15 cellular contexts compared by ENCODE assay signal in the genomic region with DNA sequence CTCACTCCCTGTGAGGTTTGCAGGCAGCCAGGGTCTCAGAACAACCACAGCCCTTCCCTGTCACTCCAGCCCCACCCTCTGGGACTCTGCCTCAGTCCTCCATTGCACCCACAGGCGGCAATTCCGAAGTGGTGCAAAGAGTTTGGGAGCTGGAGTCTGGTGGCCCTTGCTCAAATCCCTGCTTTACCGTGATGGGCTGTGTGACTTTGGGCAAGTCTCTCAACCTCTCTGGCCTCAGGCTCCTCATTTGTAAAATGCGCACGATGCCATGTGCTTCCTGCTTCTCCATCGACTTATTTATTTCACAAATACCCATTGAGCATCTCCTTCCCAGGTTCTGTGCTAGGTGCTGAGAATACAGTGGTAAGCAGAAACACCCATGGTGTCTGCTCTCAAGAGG. TPM values are rescaled to one million over a fixed set of nuclear protein-coding genes. Genes with fewer than 3 reads are reported as not detected.
DNase-seq lines count a peak whose midpoint lies in the region; ATAC-seq and TF ChIP-seq lines count a peak whose summit lies in the region.
"Had no signal": no experiment of that assay in that cellular context is flagged by ENCODE, and none has a peak within 500 bp of the region (broad histone marks: within the 10 kb centered on the region; RNA-seq: fewer than 3 reads in every experiment).

No MANE protein-coding gene starts in this region.

- H3K4me2 ChIP-seq in GM23338 = no peak overlapping the region

- 79 to 91% (median 86%) methylated on average over 6 of the region's 6 CpGs for WGBS in spleen, 5 donors
- WGBS in prostate gland = 86% methylated on average over 6 of the region's 6 CpGs

- no peaks in the 10 kb centered on the region for H3K79me2 ChIP-seq in GM23338 (replicated peaks; ENCODE audit: insufficient read depth)

- no peaks in the 10 kb centered on the region for H4K20me1 ChIP-seq in GM23338 (replicated peaks; ENCODE audit: insufficient read depth)

- no peak overlapping the region for H3K4me3 Mint-ChIP-seq in GM23338
- H3K4me3 Mint-ChIP-seq in T-helper 17 cell = no peak overlapping the region
- no peak overlapping the region for H3K4me3 Mint-ChIP-seq in endothelial cell (ENCODE audit: unreplicated experiment)
- H3K4me3 Mint-ChIP-seq: CD4-positive, CD25-positive, alpha-beta regulatory T cell; CD8-positive, alpha-beta memory T cell; H9 had no signal

- no peak overlapping the region for H3K27ac ChIP-seq in GM23338 (ENCODE audit: low read depth)
- H3K27ac ChIP-seq in spleen = no peak overlapping the region
- H3K27ac ChIP-seq in prostate gland = no peak overlapping the region

- no peaks in the 10 kb centered on the region for H3K9me2 ChIP-seq in GM23338 (ENCODE audit: insufficient read depth)

- H3K27me3 ChIP-seq in GM23338 (ENCODE audit: insufficient read depth) (no peaks in the 10 kb centered on the region), spleen (replicated peaks in 1 of 7) (peaks cover 0 to 6% (median 0%) of the 10 kb centered on the region in 7 donors), prostate gland (replicated peaks; ENCODE audit: insufficient read depth) (peaks cover 3% of the 10 kb centered on the region)
- H3K27me3 ChIP-seq: BE2C had no signal

- H3K27ac Mint-ChIP-seq in GM23338 (0 out of 2 replicates have a peak overlapping the region, but pooled peaks have one; percentile 16), T-helper 17 cell (peak overlapping the region; percentile 27), endothelial cell (ENCODE audit: unreplicated experiment) (peak overlapping the region; percentile 16)
- H3K27ac Mint-ChIP-seq: CD4-positive, CD25-positive, alpha-beta regulatory T cell had no signal

- TF ChIP-seq CTCF in GM23338 (conservative IDR thresholded peaks at IDR 0.05; ENCODE audit: low read depth in 2 of 2) (no peak), endothelial cell (IDR thresholded peaks at IDR 0.05; ENCODE audit: unreplicated experiment) (no peak), spleen (IDR thresholded peaks at IDR 0.05 in 8 of 11, conservative IDR thresholded peaks at IDR 0.05 in 3 of 11) (no peak), prostate gland (IDR thresholded peaks at IDR 0.05) (no peak)

- no peaks in the 10 kb centered on the region for H3K36me3 Mint-ChIP-seq in GM23338 (ENCODE audit: low read depth)
- H3K36me3 Mint-ChIP-seq in T-helper 17 cell (ENCODE audit: low read depth) = peaks cover 5% of the 10 kb centered on the region
- no peaks in the 10 kb centered on the region for H3K36me3 Mint-ChIP-seq in endothelial cell (ENCODE audit: low read depth, unreplicated experiment)
- H3K36me3 Mint-ChIP-seq: CD4-positive, CD25-positive, alpha-beta regulatory T cell; CD8-positive, alpha-beta memory T cell had no signal

- H3K27me3 Mint-ChIP-seq in GM23338 (ENCODE audit: insufficient read depth, low read depth, poor library complexity) (peaks cover 9% of the 10 kb centered on the region), T-helper 17 cell (peaks cover 49% of the 10 kb centered on the region), endothelial cell (ENCODE audit: unreplicated experiment) (peaks cover 6% of the 10 kb centered on the region)
- H3K27me3 Mint-ChIP-seq: CD4-positive, CD25-positive, alpha-beta regulatory T cell had no signal

- H3K36me3 ChIP-seq in GM23338 (ENCODE audit: insufficient read depth) (no peaks in the 10 kb centered on the region), spleen (no peaks in the 10 kb centered on the region), prostate gland (no peaks in the 10 kb centered on the region)
- H3K36me3 ChIP-seq: BE2C had no signal

- H3K4me1 ChIP-seq in GM23338 (ENCODE audit: insufficient read depth) (no peaks in the 10 kb centered on the region; the same call in 1 of the 2 replicates), spleen (no peaks in the 10 kb centered on the region), prostate gland (replicated peaks) (no peaks in the 10 kb centered on the region)
- H3K4me1 ChIP-seq: BE2C had no signal

- DNase-seq in GM23338 (ENCODE audit: low spot score) (no peak), T-helper 17 cell (no peak), endothelial cell (ENCODE audit: low spot score) (no peak), spleen (peak; percentile 39), prostate gland (ENCODE audit: low spot score) (no peak), GDM1 (lab: John Stamatoyannopoulos, UW) (no peak)
- DNase-seq: BE2C; C1 segment of cervical spinal cord; Caco-2; CD4-positive, CD25-positive, alpha-beta regulatory T cell; H9; KBM-7 had no signal

- TF ChIP-seq POLR2A in spleen (IDR thresholded peaks at IDR 0.05) (no peak), prostate gland (IDR thresholded peaks at IDR 0.05) (no peak)

- no peaks in the 10 kb centered on the region for H3K9me3 ChIP-seq in T-helper 17 cell (ENCODE audit: control insufficient read depth, low read length, poor library complexity, severe bottlenecking)
- H3K9me3 ChIP-seq in spleen = no peaks in the 10 kb centered on the region
- H3K9me3 ChIP-seq in prostate gland = no peaks in the 10 kb centered on the region
- H3K9me3 ChIP-seq: BE2C, Caco-2 had no signal

- ATAC-seq in GM23338 (no peak), T-helper 17 cell (no peak), GM21528 (IDR thresholded peaks at IDR 0.05; ENCODE audit: low FRiP score, unreplicated experiment) (no peak)

- intact Hi-C loops in spleen (cut with DNase I; ENCODE audit: low total_unique reads) (no loop called here), prostate gland (cut with DNase I) (no loop called here)

- H2AFZ ChIP-seq in GM23338 = no peak overlapping the region

- H3K4me3 ChIP-seq in GM23338 (no peak overlapping the region), spleen (no peak overlapping the region), prostate gland (no peak overlapping the region)

- H3K4me1 Mint-ChIP-seq in GM23338 (peaks cover 35% of the 10 kb centered on the region), T-helper 17 cell (peaks cover 9% of the 10 kb centered on the region), endothelial cell (ENCODE audit: unreplicated experiment) (peaks cover 8% of the 10 kb centered on the region)
- H3K4me1 Mint-ChIP-seq: CD4-positive, CD25-positive, alpha-beta regulatory T cell; CD8-positive, alpha-beta memory T cell had no signal

- no peaks in the 10 kb centered on the region for H3K9me3 Mint-ChIP-seq in GM23338
- H3K9me3 Mint-ChIP-seq in endothelial cell (ENCODE audit: unreplicated experiment) = no peaks in the 10 kb centered on the region
- H3K9me3 Mint-ChIP-seq: CD4-positive, CD25-positive, alpha-beta regulatory T cell; CD8-positive, alpha-beta memory T cell; H9 had no signal

- no peaks in the 10 kb centered on the region for H3F3A ChIP-seq in GM23338 (replicated peaks; ENCODE audit: low read depth)

TF ChIP-seq in GM23338, 12 proteins besides CTCF, POLR2A, EP300 and RAD21:
- no peak for TF ChIP-seq ZNF331 (CRISPR knock-in tag; IDR thresholded peaks at IDR 0.05; ENCODE audit: low read depth)
- no peak for TF ChIP-seq ZNF114 (CRISPR knock-in tag; IDR thresholded peaks at IDR 0.05)
- TF ChIP-seq, protein P1, sequence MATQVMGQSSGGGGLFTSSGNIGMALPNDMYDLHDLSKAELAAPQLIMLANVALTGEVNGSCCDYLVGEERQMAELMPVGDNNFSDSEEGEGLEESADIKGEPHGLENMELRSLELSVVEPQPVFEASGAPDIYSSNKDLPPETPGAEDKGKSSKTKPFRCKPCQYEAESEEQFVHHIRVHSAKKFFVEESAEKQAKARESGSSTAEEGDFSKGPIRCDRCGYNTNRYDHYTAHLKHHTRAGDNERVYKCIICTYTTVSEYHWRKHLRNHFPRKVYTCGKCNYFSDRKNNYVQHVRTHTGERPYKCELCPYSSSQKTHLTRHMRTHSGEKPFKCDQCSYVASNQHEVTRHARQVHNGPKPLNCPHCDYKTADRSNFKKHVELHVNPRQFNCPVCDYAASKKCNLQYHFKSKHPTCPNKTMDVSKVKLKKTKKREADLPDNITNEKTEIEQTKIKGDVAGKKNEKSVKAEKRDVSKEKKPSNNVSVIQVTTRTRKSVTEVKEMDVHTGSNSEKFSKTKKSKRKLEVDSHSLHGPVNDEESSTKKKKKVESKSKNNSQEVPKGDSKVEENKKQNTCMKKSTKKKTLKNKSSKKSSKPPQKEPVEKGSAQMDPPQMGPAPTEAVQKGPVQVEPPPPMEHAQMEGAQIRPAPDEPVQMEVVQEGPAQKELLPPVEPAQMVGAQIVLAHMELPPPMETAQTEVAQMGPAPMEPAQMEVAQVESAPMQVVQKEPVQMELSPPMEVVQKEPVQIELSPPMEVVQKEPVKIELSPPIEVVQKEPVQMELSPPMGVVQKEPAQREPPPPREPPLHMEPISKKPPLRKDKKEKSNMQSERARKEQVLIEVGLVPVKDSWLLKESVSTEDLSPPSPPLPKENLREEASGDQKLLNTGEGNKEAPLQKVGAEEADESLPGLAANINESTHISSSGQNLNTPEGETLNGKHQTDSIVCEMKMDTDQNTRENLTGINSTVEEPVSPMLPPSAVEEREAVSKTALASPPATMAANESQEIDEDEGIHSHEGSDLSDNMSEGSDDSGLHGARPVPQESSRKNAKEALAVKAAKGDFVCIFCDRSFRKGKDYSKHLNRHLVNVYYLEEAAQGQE (IDR thresholded peaks at IDR 0.05; ENCODE audit: unreplicated experiment) = no peak
- TF ChIP-seq NANOG (IDR thresholded peaks at IDR 0.05; ENCODE audit: borderline replicate concordance) = no peak
- TF ChIP-seq, protein P2, sequence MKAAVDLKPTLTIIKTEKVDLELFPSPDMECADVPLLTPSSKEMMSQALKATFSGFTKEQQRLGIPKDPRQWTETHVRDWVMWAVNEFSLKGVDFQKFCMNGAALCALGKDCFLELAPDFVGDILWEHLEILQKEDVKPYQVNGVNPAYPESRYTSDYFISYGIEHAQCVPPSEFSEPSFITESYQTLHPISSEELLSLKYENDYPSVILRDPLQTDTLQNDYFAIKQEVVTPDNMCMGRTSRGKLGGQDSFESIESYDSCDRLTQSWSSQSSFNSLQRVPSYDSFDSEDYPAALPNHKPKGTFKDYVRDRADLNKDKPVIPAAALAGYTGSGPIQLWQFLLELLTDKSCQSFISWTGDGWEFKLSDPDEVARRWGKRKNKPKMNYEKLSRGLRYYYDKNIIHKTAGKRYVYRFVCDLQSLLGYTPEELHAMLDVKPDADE (IDR thresholded peaks at IDR 0.05) = no peak
- TF ChIP-seq JUNB (IDR thresholded peaks at IDR 0.05; ENCODE audit: unreplicated experiment) = no peak
- TF ChIP-seq EZH2 (IDR thresholded peaks at IDR 0.05; ENCODE audit: low read depth, unreplicated experiment) = no peak
- no peak for TF ChIP-seq POLR2AphosphoS5 (IDR thresholded peaks at IDR 0.05; ENCODE audit: low read depth)
TF ChIP-seq in GM23338: peak in this region for 0.

RNA-seq across cellular contexts. Expression of a gene that starts 7.3 kb away (rescaled TPM):
- total RNA-seq in GM23338 (2014; rRNA removed; shearing (Covaris generic)) = 0.35 and 0.63 TPM in 2 replicates
- polyA plus RNA-seq in GM23338 (2016; fragmentation: Nextera tagmentation; extraction: Ambion mirVana) = 0.42 TPM in 1 of 2 replicates, not detected in the other
- not detected for total RNA-seq in T-helper 17 cell
- total RNA-seq in endothelial cell (ENCODE audit: unreplicated experiment) = 1.7 TPM
- 1 to 10 TPM in 1 of 7 donors, under 1 TPM in 4, not detected in 2; 0.20 to 1.5 (median 0.34) TPM for total RNA-seq in spleen
- under 1 TPM; 0.02 to 0.22 (median 0.08) TPM for polyA plus RNA-seq in spleen
- under 1 TPM; 0.14 to 0.74 TPM for total RNA-seq in prostate gland
- total RNA-seq: Caco-2; CD4-positive, CD25-positive, alpha-beta regulatory T cell; CD8-positive, alpha-beta memory T cell; HT-29 had no signal
- polyA plus RNA-seq: CD8-positive, alpha-beta memory T cell had no signal
